ENCODE assay signal across 22 cellular contexts in the genomic region with DNA sequence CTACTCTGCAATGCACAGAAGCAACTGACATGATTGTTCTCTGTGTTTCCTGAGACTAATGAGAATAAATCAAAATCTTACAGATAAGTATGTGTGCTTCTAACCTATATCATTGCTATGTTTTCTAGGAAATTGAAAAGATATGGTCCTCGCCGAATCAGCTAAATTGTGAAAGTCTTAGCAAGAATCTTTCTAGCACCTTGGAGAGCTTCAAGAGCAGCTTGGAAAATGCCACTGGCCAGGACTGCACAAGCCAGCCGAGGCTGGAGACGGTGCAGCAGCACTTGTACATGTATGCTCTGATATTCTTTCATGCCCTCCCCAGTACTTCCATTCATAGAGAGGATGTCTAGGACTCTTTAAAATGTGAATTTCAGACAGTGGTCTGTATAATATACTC.
A peak's percentile ranks its signal among the peaks of the same experiment; 100 is the strongest.
DNase-seq lines count a peak whose midpoint lies in the region; ATAC-seq and TF ChIP-seq lines count a peak whose summit lies in the region.
"Had no signal": no experiment of that assay in that cellular context is flagged by ENCODE, and none has a peak within 500 bp of the region (broad histone marks: within the 10 kb centered on the region; RNA-seq: fewer than 3 reads in every experiment).

No MANE protein-coding gene starts in this region.

- H3K27me3 ChIP-seq in SK-N-SH (ENCODE audit: insufficient read depth) (peaks cover 37% of the 10 kb centered on the region), IMR-90 (ENCODE audit: control insufficient read depth, insufficient read depth, low read length) (no peaks in the 10 kb centered on the region), brain microvascular endothelial cell (replicated peaks) (no peaks in the 10 kb centered on the region), thyroid gland (no peaks in the 10 kb centered on the region), neural progenitor cell (no peaks in the 10 kb centered on the region)

- no peak overlapping the region for H3K4ac ChIP-seq in IMR-90 (ENCODE audit: low read depth, low read length)

- H2BK15ac ChIP-seq in IMR-90 (ENCODE audit: low read depth, low read length), result no peak overlapping the region

- H2AK9ac ChIP-seq in IMR-90 (replicated peaks; ENCODE audit: low read depth, low read length, poor library complexity), result no peak overlapping the region

- H4K20me1 ChIP-seq in SK-N-SH (ENCODE audit: insufficient read depth) (no peaks in the 10 kb centered on the region), IMR-90 (ENCODE audit: insufficient read depth, low read length) (no peaks in the 10 kb centered on the region), neural progenitor cell (ENCODE audit: low read depth) (no peaks in the 10 kb centered on the region)

- no peak overlapping the region for H3K4me2 ChIP-seq in SK-N-SH
- no peak overlapping the region for H3K4me2 ChIP-seq in IMR-90 (ENCODE audit: low read depth, low read length)
- H3K4me2 ChIP-seq in neural progenitor cell, result no peak overlapping the region

- TF ChIP-seq RAD21 in SK-N-SH (IDR thresholded peaks at IDR 0.05; ENCODE audit: low read length), result no peak
- TF ChIP-seq RAD21 in IMR-90 (IDR thresholded peaks at IDR 0.05; ENCODE audit: low read length), result no peak

- no peak overlapping the region for H3K4me3 ChIP-seq in SK-N-SH (ENCODE audit: low read depth in 2 of 2, low read length in 1 of 2)
- no peak overlapping the region for H3K4me3 ChIP-seq in IMR-90 (ENCODE audit: insufficient read depth, low read depth, low read length)
- no peak overlapping the region for H3K4me3 ChIP-seq in brain microvascular endothelial cell (ENCODE audit: low read depth, low read length)
- H3K4me3 ChIP-seq in thyroid gland (replicated peaks in 1 of 3), result no peak overlapping the region
- H3K4me3 ChIP-seq in neural progenitor cell, result no peak overlapping the region
- H3K4me3 ChIP-seq: GM12878 had no signal

- TF ChIP-seq CTCF in SK-N-SH (IDR thresholded peaks at IDR 0.05) (no peak), IMR-90 (conservative IDR thresholded peaks at IDR 0.05; ENCODE audit: low read depth, low read length) (no peak), brain microvascular endothelial cell (IDR thresholded peaks at IDR 0.05; ENCODE audit: low read depth, low read length, missing control alignments) (no peak), thyroid gland (IDR thresholded peaks at IDR 0.05) (no peak), neural progenitor cell (IDR thresholded peaks at IDR 0.05) (no peak)

- no peak overlapping the region for H2AK5ac ChIP-seq in IMR-90 (ENCODE audit: low read depth, low read length)

- no peaks in the 10 kb centered on the region for H3K9me3 Mint-ChIP-seq in neural progenitor cell

- no TSS peak for BruUV-seq in IMR-90 (replicated peaks; lab: Mats Ljungman, UMichigan)

- H4K5ac ChIP-seq in IMR-90 (ENCODE audit: low read depth, low read length), result no peak overlapping the region

- no peaks in the 10 kb centered on the region for H3F3A ChIP-seq in SK-N-SH (replicated peaks; ENCODE audit: insufficient read depth)
- no peaks in the 10 kb centered on the region for H3F3A ChIP-seq in neural progenitor cell (ENCODE audit: low read depth)

- H2BK20ac ChIP-seq in IMR-90 (ENCODE audit: low read depth, low read length), result no peak overlapping the region

- H3K27ac ChIP-seq in SK-N-SH (ENCODE audit: low read depth in 2 of 2, low read length in 1 of 2) (no peak overlapping the region), IMR-90 (ENCODE audit: insufficient read depth, low read length) (no peak overlapping the region), brain microvascular endothelial cell (no peak overlapping the region), thyroid gland (no peak overlapping the region), neural progenitor cell (no peak overlapping the region)
- H3K27ac ChIP-seq: 22Rv1, RWPE1 had no signal

- no peak for TF ChIP-seq EP300 in SK-N-SH (IDR thresholded peaks at IDR 0.05; ENCODE audit: borderline replicate concordance in 1 of 2, low read depth in 1 of 2, low read length in 1 of 2)

- no peaks in the 10 kb centered on the region for H3K79me1 ChIP-seq in IMR-90 (ENCODE audit: low read depth in 1 of 2, low read length in 2 of 2)

- H4K91ac ChIP-seq in IMR-90 (ENCODE audit: insufficient read depth, low read depth, low read length), result no peak overlapping the region

- intact Hi-C loops in IMR-90 (cut with micrococcal nuclease) (no loop called here), thyroid gland (cut with DNase I) (no loop called here)

- H3K4me1 Mint-ChIP-seq in neural progenitor cell, result peaks cover 2% of the 10 kb centered on the region
- H3K4me1 Mint-ChIP-seq: CD4-positive, CD25-positive, alpha-beta regulatory T cell had no signal

- no peaks in the 10 kb centered on the region for H3K4me1 ChIP-seq in SK-N-SH (ENCODE audit: control insufficient read depth in 1 of 2, insufficient read depth in 2 of 2, low read depth in 1 of 2, low read length in 1 of 2)
- H3K4me1 ChIP-seq in IMR-90 (ENCODE audit: control insufficient read depth, insufficient read depth, low read length), result peaks cover 2% of the 10 kb centered on the region; the same call in 1 of the 2 replicates
- H3K4me1 ChIP-seq in thyroid gland, result no peaks in the 10 kb centered on the region
- H3K4me1 ChIP-seq in neural progenitor cell, result no peaks in the 10 kb centered on the region

- CTCF ChIA-PET in SK-N-SH (lab: Yijun Ruan, JAX) (no interaction called here), IMR-90 (lab: Yijun Ruan, JAX) (no interaction called here)

- H2AFZ ChIP-seq in SK-N-SH (ENCODE audit: low read depth) (no peak overlapping the region), IMR-90 (replicated peaks; ENCODE audit: low read length, poor library complexity) (no peak overlapping the region), neural progenitor cell (replicated peaks) (no peak overlapping the region)

- no peaks in the 10 kb centered on the region for H3K9me2 ChIP-seq in SK-N-SH

- H3K9ac ChIP-seq in SK-N-SH, result no peak overlapping the region
- H3K9ac ChIP-seq in IMR-90 (ENCODE audit: low read depth, low read length), result no peak overlapping the region
- H3K9ac ChIP-seq in neural progenitor cell, result no peak overlapping the region

- H3K36me3 ChIP-seq in SK-N-SH (replicated peaks in 1 of 2; ENCODE audit: control insufficient read depth in 1 of 2, insufficient read depth in 2 of 2, low read length in 1 of 2) (no peaks in the 10 kb centered on the region), IMR-90 (ENCODE audit: control insufficient read depth, insufficient read depth, low read length) (no peaks in the 10 kb centered on the region), brain microvascular endothelial cell (replicated peaks) (no peaks in the 10 kb centered on the region), thyroid gland (no peaks in the 10 kb centered on the region), neural progenitor cell (no peaks in the 10 kb centered on the region)

- in situ Hi-C loops in IMR-90 (cut with MboI; ENCODE audit: low sequenced_read_pairs) (no loop called here), brain microvascular endothelial cell (cut with HindIII; ENCODE audit: low pct_ligation_motif_present, low sequenced_read_pairs) (no loop called here)

- no peaks in the 10 kb centered on the region for H3K79me2 ChIP-seq in SK-N-SH (ENCODE audit: insufficient read depth)
- no peaks in the 10 kb centered on the region for H3K79me2 ChIP-seq in neural progenitor cell (ENCODE audit: low read depth)

- DNase-seq in SK-N-SH (no peak), IMR-90 (no peak), brain microvascular endothelial cell (peak; percentile 9), thyroid gland (peak; percentile 28 to 38), NCI-H1417 treated with DMSO at 0.1 percent for 48 hours (lab: John Stamatoyannopoulos, UW) (no peak), activated gamma-delta T cell treated with Interleukin-2 at 50 U/mL for 16 hours (no peak), neural progenitor cell (ENCODE audit: low spot score) (no peak)
- DNase-seq: ACHN; CD4-positive, CD25-positive, alpha-beta regulatory T cell; DMS53; KBM-7; MV-4-11; NCI-H1105 treated with DMSO at 0.1 percent for 48 hours; NCI-H2029; NCI-H526 treated with DMSO at 0.1 percent for 48 hours; SHP77 had no signal

- no peak overlapping the region for H3K18ac ChIP-seq in IMR-90 (ENCODE audit: low read depth, low read length)

- peaks cover 5% of the 10 kb centered on the region for H3K27me3 Mint-ChIP-seq in neural progenitor cell (ENCODE audit: insufficient read depth, low read depth)
- H3K27me3 Mint-ChIP-seq: CD4-positive, CD25-positive, alpha-beta regulatory T cell had no signal

- H3K23ac ChIP-seq in IMR-90 (ENCODE audit: low read depth, low read length), result no peak overlapping the region

- H3K9me1 ChIP-seq in IMR-90 (ENCODE audit: insufficient read depth, low read length), result no peaks in the 10 kb centered on the region

- no peak overlapping the region for H3K14ac ChIP-seq in IMR-90 (replicated peaks; ENCODE audit: low read depth, low read length)

- H4K8ac ChIP-seq in IMR-90 (ENCODE audit: low read depth in 2 of 2, low read length in 2 of 2), result no peak overlapping the region

- H3K4me3 Mint-ChIP-seq in neural progenitor cell, result no peak overlapping the region
- H3K4me3 Mint-ChIP-seq: CD4-positive, CD25-positive, alpha-beta regulatory T cell had no signal

- WGBS in SK-N-SH (ENCODE audit: low lambda C conversion rate), result 6% methylated on average over 4 of the region's 4 CpGs
- 100% methylated on average over 2 of the region's 4 CpGs; no CpG with 5 or more reads in 1 of the 2 experiments for WGBS in IMR-90 (ENCODE audit: extremely low coverage in 2 of 2, insufficient read length in 1 of 2), 2 experiments
- WGBS in thyroid gland, 2 donors, result 35 to 36% methylated on average over 4 of the region's 4 CpGs

- no peaks in the 10 kb centered on the region for H3K36me3 Mint-ChIP-seq in neural progenitor cell
- H3K36me3 Mint-ChIP-seq: CD4-positive, CD25-positive, alpha-beta regulatory T cell had no signal

- no peak overlapping the region for H2BK120ac ChIP-seq in IMR-90 (ENCODE audit: low read depth, low read length)

- H2BK5ac ChIP-seq in IMR-90 (ENCODE audit: low read depth, low read length, poor library complexity, severe bottlenecking), result no peak overlapping the region

- TF ChIP-seq POLR2A in IMR-90 (IDR thresholded peaks at IDR 0.05; ENCODE audit: low read depth, low read length) (no peak), thyroid gland (IDR thresholded peaks at IDR 0.05) (no peak)

- H3K9me3 ChIP-seq in SK-N-SH, result no peaks in the 10 kb centered on the region
- H3K9me3 ChIP-seq in IMR-90 (ENCODE audit: control insufficient read depth, insufficient read depth, low read length), result no peaks in the 10 kb centered on the region
- H3K9me3 ChIP-seq in thyroid gland, result no peaks in the 10 kb centered on the region
- H3K9me3 ChIP-seq in neural progenitor cell (ENCODE audit: low read depth), result no peaks in the 10 kb centered on the region

- no peak overlapping the region for H3K56ac ChIP-seq in IMR-90 (ENCODE audit: extremely low read depth, insufficient read depth, low read length)

- ATAC-seq in SK-N-SH treated with all-trans-retinoic acid at 6 μM for 48 hours (no peak), IMR-90 (ENCODE audit: low read depth) (peak; percentile 37; the same call in 1 of the 2 replicates)
- ATAC-seq: GM12878, HepG2, Panc1 had no signal

- dilution Hi-C loops in IMR-90 (cut with HindIII; ENCODE audit: low sequenced_read_pairs, unreplicated experiment), result no loop called here

- POLR2A ChIA-PET in SK-N-SH (lab: Yijun Ruan, JAX), result no interaction called here
- POLR2A ChIA-PET in IMR-90 (lab: Charles Lee; ENCODE audit: unreplicated experiment), result no interaction called here

- no peak overlapping the region for H3K27ac Mint-ChIP-seq in neural progenitor cell
- H3K27ac Mint-ChIP-seq: CD4-positive, CD25-positive, alpha-beta regulatory T cell had no signal

Comparison
In these comparisons a context has a peak if more than half of its experiments do, and no peak if none do; other contexts are left out.
1. DNase-seq: peak in brain microvascular endothelial cell (single experiment) and thyroid gland (2 of 2); none in SK-N-SH (single experiment), IMR-90 (single experiment), NCI-H1417 treated with DMSO at 0.1 percent for 48 hours (single experiment), activated gamma-delta T cell treated with Interleukin-2 at 50 U/mL for 16 hours (single experiment) and neural progenitor cell (single experiment).